ENCODE assay signal across 12 cellular contexts in genomic region chr4:84451546-84451945, GRCh38. TPM values are rescaled to one million over a fixed set of nuclear protein-coding genes. Genes with fewer than 3 reads are reported as not detected.
DNase-seq lines count a peak whose midpoint lies in the region; ATAC-seq and TF ChIP-seq lines count a peak whose summit lies in the region.
"Had no signal": no experiment of that assay in that cellular context is flagged by ENCODE, and none has a peak within 500 bp of the region (broad histone marks: within the 10 kb centered on the region; RNA-seq: fewer than 3 reads in every experiment).

No MANE protein-coding gene starts in this region.

- H3K36me3 Mint-ChIP-seq in endodermal cell (ENCODE audit: low read depth) (no peaks in the 10 kb centered on the region), progenitor cell of endocrine pancreas (ENCODE audit: insufficient read depth) (no peaks in the 10 kb centered on the region)

- H3K9ac ChIP-seq in endodermal cell (ENCODE audit: extremely low read depth, low read length, poor library complexity, severe bottlenecking) = no peak overlapping the region

- no peaks in the 10 kb centered on the region for H3K9me3 ChIP-seq in endodermal cell (ENCODE audit: control insufficient read depth, low read length)

- H3K4me3 Mint-ChIP-seq in endodermal cell = no peak overlapping the region
- no peak overlapping the region for H3K4me3 Mint-ChIP-seq in progenitor cell of endocrine pancreas (ENCODE audit: low read depth)
- H3K4me3 Mint-ChIP-seq: activated CD8-positive, alpha-beta T cell treated with anti-CD3 and anti-CD28 coated beads, Interleukin-2, amount 10 ng/mL, durations not matched to agents 7 days and 5 days had no signal

- ATAC-seq in HG03378 (IDR thresholded peaks at IDR 0.05; ENCODE audit: unreplicated experiment) = no peak
- ATAC-seq: activated CD8-positive, alpha-beta T cell treated with anti-CD3 and anti-CD28 coated beads, Interleukin-2, amount 10 ng/mL, durations not matched to agents 7 days and 5 days had no signal

- DNase-seq in NCI-H2107 treated with DMSO at 0.1 percent for 48 hours (lab: John Stamatoyannopoulos, UW; ENCODE audit: unreplicated experiment) (peak; percentile 0), NCI-H2107 (lab: John Stamatoyannopoulos, UW) (no peak), NAMALWA (ENCODE audit: low spot score) (peak; percentile 13), endodermal cell (no peak), progenitor cell of endocrine pancreas (ENCODE audit: low spot score, unreplicated experiment) (no peak), SKM-1 (lab: John Stamatoyannopoulos, UW; ENCODE audit: unreplicated experiment) (no peak)
- DNase-seq in stimulated activated CD8-positive, alpha-beta memory T cell treated with anti-CD3 and anti-CD28 coated beads, Interleukin-4, amount 100 ng/mL, for 48 hours = no peak
- DNase-seq: activated CD8-positive, alpha-beta T cell treated with anti-CD3 and anti-CD28 coated beads, Interleukin-2, amount 10 ng/mL, durations not matched to agents 7 days and 5 days; NCI-H524 treated with DMSO at 0.1 percent for 48 hours; stimulated activated CD4-positive, alpha-beta T cell treated with anti-CD3 and anti-CD28 coated beads, Interleukin-1b, Interleukin-23, amount 100 ng/mL, for 48 hours had no signal

- H3K27me3 Mint-ChIP-seq in endodermal cell (ENCODE audit: insufficient read depth) (no peaks in the 10 kb centered on the region), progenitor cell of endocrine pancreas (no peaks in the 10 kb centered on the region)

- no peaks in the 10 kb centered on the region for H3K36me3 ChIP-seq in endodermal cell (ENCODE audit: control insufficient read depth, insufficient read depth, low read length)

- no peaks in the 10 kb centered on the region for H3K4me1 ChIP-seq in endodermal cell (ENCODE audit: control insufficient read depth, insufficient read depth, low read length)

- 0 to 32% methylated on average over 1 to 3 of the region's 3 CpGs for WGBS in endodermal cell (ENCODE audit: insufficient coverage in 1 of 2, insufficient read length in 1 of 2), 2 experiments

- H3K4me1 Mint-ChIP-seq in endodermal cell (peaks cover 3% of the 10 kb centered on the region), progenitor cell of endocrine pancreas (ENCODE audit: low read depth) (peaks cover 7% of the 10 kb centered on the region)

- H3K9me3 Mint-ChIP-seq in endodermal cell (no peaks in the 10 kb centered on the region), progenitor cell of endocrine pancreas (ENCODE audit: low read depth) (no peaks in the 10 kb centered on the region)

- no peaks in the 10 kb centered on the region for H3K27me3 ChIP-seq in endodermal cell (ENCODE audit: control insufficient read depth, insufficient read depth, low read length, poor library complexity, severe bottlenecking)

- H3K27ac ChIP-seq in endodermal cell (ENCODE audit: low read depth, low read length) = no peak overlapping the region

- peak; percentile 80 for TF ChIP-seq CTCF in endodermal cell (conservative IDR thresholded peaks at IDR 0.05)
- TF ChIP-seq CTCF in progenitor cell of endocrine pancreas (IDR thresholded peaks at IDR 0.05; ENCODE audit: unreplicated experiment) = peak; percentile 57

- H3K27ac Mint-ChIP-seq in endodermal cell (no peak overlapping the region), progenitor cell of endocrine pancreas (no peak overlapping the region)
- H3K27ac Mint-ChIP-seq: activated CD8-positive, alpha-beta T cell treated with anti-CD3 and anti-CD28 coated beads, Interleukin-2, amount 10 ng/mL, durations not matched to agents 7 days and 5 days had no signal

- H3K4me3 ChIP-seq in endodermal cell (ENCODE audit: low read length) = no peak overlapping the region

RNA-seq across cellular contexts. Expression of gene NKX6-1, which starts 47.5 kb away (rescaled TPM):
- total RNA-seq in endodermal cell = not detected
- polyA plus RNA-seq in endodermal cell (2013, experiment 1 of 2) = 3.5 TPM
- polyA plus RNA-seq in endodermal cell (2013, experiment 2 of 2) = 2.6 TPM
- 89.6 and 107 TPM in 2 replicates for total RNA-seq in progenitor cell of endocrine pancreas
- total RNA-seq: activated CD8-positive, alpha-beta T cell treated with anti-CD3 and anti-CD28 coated beads, Interleukin-2, amount 10 ng/mL, durations not matched to agents 7 days and 5 days; mesenteric fat pad had no signal

Comparison
In these comparisons a context has a peak if more than half of its experiments do, and no peak if none do; other contexts are left out.
1. DNase-seq: peak in NCI-H2107 treated with DMSO at 0.1 percent for 48 hours (single experiment) and NAMALWA (single experiment); none in NCI-H2107 (single experiment), endodermal cell (single experiment), progenitor cell of endocrine pancreas (single experiment), SKM-1 (single experiment) and stimulated activated CD8-positive, alpha-beta memory T cell treated with anti-CD3 and anti-CD28 coated beads, Interleukin-4, amount 100 ng/mL, for 48 hours (single experiment).
2. RNA of gene NKX6-1, which starts 47.5 kb away (total RNA-seq): 89.6 to 107 TPM in progenitor cell of endocrine pancreas; not detected in endodermal cell; every median in the first group is over 10 times any median in the second.